1 cellular context compared by ENCODE assay signal in the genomic region with DNA sequence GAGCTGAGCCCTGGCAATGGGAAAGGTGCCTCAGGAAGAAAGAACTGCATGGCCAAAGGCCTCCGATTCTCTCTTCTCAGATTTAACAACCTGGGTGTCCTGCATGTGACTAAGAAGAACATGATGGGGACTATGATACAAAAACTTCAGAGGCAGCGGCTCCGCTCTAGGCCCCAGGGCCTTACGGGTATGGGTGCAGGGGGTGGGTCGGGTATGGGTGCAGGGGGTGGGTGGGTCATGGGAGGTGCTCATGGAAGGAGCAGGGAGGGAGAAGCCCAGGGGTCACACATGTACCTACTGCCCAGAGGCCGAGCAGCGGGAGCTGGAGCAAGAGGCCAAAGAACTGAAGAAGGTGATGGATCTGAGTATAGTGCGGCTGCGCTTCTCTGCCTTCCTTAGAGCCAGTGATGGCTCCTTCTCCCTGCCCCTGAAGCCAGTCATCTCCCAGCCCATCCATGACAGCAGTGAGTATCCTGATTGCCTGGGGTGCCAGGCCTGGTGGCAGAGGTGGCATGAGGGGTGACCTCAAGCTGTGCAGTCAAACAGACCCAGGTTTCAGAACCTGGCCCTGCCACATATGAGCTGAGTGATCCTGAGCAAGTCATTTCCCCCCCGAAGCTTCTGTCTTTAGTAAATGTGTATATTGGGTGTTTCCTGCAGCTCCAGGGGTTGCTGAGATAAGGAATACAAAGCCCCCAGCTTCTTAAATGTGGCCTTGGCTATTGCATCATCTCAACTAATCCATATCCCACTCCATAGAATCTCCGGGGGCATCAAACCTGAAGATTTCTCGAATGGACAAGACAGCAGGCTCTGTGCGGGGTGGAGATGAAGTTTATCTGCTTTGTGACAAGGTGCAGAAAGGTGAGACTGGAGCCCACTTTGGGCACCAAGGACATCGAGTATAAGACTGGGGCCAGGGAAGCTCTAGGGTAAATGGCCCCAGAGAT.
TF ChIP-seq lines count a peak whose summit lies in the region.

No MANE protein-coding gene starts in this region.

TF ChIP-seq in HCT116, 20 proteins besides CTCF, POLR2A, EP300 and RAD21:
- no peak for TF ChIP-seq SP1 (IDR thresholded peaks at IDR 0.05; ENCODE audit: low read depth)
- no peak for TF ChIP-seq EZH2phosphoT487 (IDR thresholded peaks at IDR 0.05; ENCODE audit: borderline replicate concordance)
- no peak for TF ChIP-seq SRF (IDR thresholded peaks at IDR 0.05; ENCODE audit: low read depth)
- TF ChIP-seq CBX3 (IDR thresholded peaks at IDR 0.05; ENCODE audit: low read depth): no peak
